Comparison of ENCODE assay signal across 1 cellular context in genomic region chr5:39740404-39740803, GRCh38.
TF ChIP-seq lines count a peak whose summit lies in the region.

No MANE protein-coding gene starts in this region.

TF ChIP-seq in GM23338, 12 proteins besides CTCF, POLR2A, EP300 and RAD21 (continued from another document):
- TF ChIP-seq ETS1 (IDR thresholded peaks at IDR 0.05) (no peak), STAT1 (IDR thresholded peaks at IDR 0.05; ENCODE audit: unreplicated experiment) (no peak), NANOG (IDR thresholded peaks at IDR 0.05; ENCODE audit: borderline replicate concordance) (no peak)
